Comparison of ENCODE assay signal across 8 cellular contexts in genomic region chr12:93571854-93572711, GRCh38. TPM values are rescaled to one million over a fixed set of nuclear protein-coding genes. Genes with fewer than 3 reads are reported as not detected.
A peak's percentile ranks its signal among the peaks of the same experiment; 100 is the strongest.
DNase-seq lines count a peak whose midpoint lies in the region; ATAC-seq, FAIRE-seq and TF ChIP-seq lines count a peak whose summit lies in the region.

A gene with protein sequence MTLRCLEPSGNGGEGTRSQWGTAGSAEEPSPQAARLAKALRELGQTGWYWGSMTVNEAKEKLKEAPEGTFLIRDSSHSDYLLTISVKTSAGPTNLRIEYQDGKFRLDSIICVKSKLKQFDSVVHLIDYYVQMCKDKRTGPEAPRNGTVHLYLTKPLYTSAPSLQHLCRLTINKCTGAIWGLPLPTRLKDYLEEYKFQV (plus strand): TSS chr12:93572675. CDS start chr12:93572898, 223 bp downstream.

- H2AFZ ChIP-seq in keratinocyte (ENCODE audit: control insufficient read depth, low read length): peak within 1 kb of the TSS; percentile 76

- H3K4me1 Mint-ChIP-seq in T-cell: peaks cover 25 to 53% (median 36%) of the 10 kb centered on the region in 3 donors

- H3K4me2 ChIP-seq in keratinocyte (ENCODE audit: control insufficient read depth, extremely low read depth, insufficient read depth, low read depth, low read length): peak within 1 kb of the TSS; percentile 99

- H3K9me3 Mint-ChIP-seq in T-cell: no peaks in the 10 kb centered on the region

- DNase-seq in DMS79 treated with DMSO at 0.1 percent for 48 hours (lab: John Stamatoyannopoulos, UW) (peak; percentile 63), T-cell (peak in 16 of 34 experiments; percentile 1 to 29 (median 12)), bronchial epithelial cell (ENCODE audit: low read depth) (no peak), keratinocyte (ENCODE audit: low read depth, low spot score) (no peak), midbrain (lab: John Stamatoyannopoulos, UW) (no peak)
- peak; percentile 9 for DNase-seq in stimulated activated CD4-positive, alpha-beta T cell treated with anti-CD3 and anti-CD28 coated beads, Interleukin-1b, Interleukin-23, amount 100 ng/mL, for 48 hours

- no peak for FAIRE-seq in bronchial epithelial cell (lab: Jason Lieb, UNC)
- no peak for FAIRE-seq in keratinocyte (lab: Jason Lieb, UNC)

- H3K4me1 ChIP-seq in keratinocyte (ENCODE audit: control insufficient read depth, extremely low read depth, insufficient read depth, low read length): peaks cover 17% of the 10 kb centered on the region

- no peaks in the 10 kb centered on the region for H3K9me1 ChIP-seq in keratinocyte (ENCODE audit: control insufficient read depth, extremely low read depth, insufficient read depth, low read length)

- POLR2A ChIA-PET in T-cell (lab: Charles Lee): interaction anchor here in 1 of 2 donors (0.6 kb wide), 1 partner anchor 534 kb away, joined by 3 read pairs; no protein-coding TSS in a partner anchor

- peak within 1 kb of the TSS; percentile 87 for H3K27ac ChIP-seq in keratinocyte (ENCODE audit: control insufficient read depth, insufficient read depth, low read length)

- dilution Hi-C loops in keratinocyte (cut with MboI; ENCODE audit: extremely low pct_ligation_motif_present, low sequenced_read_pairs): no loop called here

- H3K36me3 Mint-ChIP-seq in T-cell: peaks cover 11% of the 10 kb centered on the region

- H3K27me3 Mint-ChIP-seq in T-cell: peaks cover 0 to 7% of the 10 kb centered on the region in 2 donors

- H3K4me3 Mint-ChIP-seq in T-cell: peak within 1 kb of the TSS; percentile 88 to 95 (median 93)

- no peaks in the 10 kb centered on the region for H3K27me3 ChIP-seq in bronchial epithelial cell (ENCODE audit: control insufficient read depth, insufficient read depth, low read length)
- peaks cover 15% of the 10 kb centered on the region for H3K27me3 ChIP-seq in keratinocyte (ENCODE audit: control insufficient read depth, extremely low read depth, insufficient read depth, low read length)

- ATAC-seq in HG02885 (IDR thresholded peaks at IDR 0.05; ENCODE audit: poor library complexity, unreplicated experiment): peak; percentile 16
- ATAC-seq in T-cell (replicated peaks in 1 of 4): peak in 1 of 4 experiments; percentile 0
- ATAC-seq in GM21367 (IDR thresholded peaks at IDR 0.05; ENCODE audit: unreplicated experiment): no peak

- no peaks in the 10 kb centered on the region for H3K9me3 ChIP-seq in keratinocyte (ENCODE audit: control insufficient read depth, low read depth, low read length)

- H3K4me3 ChIP-seq in bronchial epithelial cell (ENCODE audit: low read depth, low read length) (peak within 1 kb of the TSS; percentile 76), keratinocyte (ENCODE audit: control insufficient read depth in 2 of 3, extremely low read depth in 1 of 3, insufficient read depth in 2 of 3, low read depth in 1 of 3, low read length in 3 of 3) (peak within 1 kb of the TSS; percentile 60 to 89 (median 88))

- no peak for TF ChIP-seq CTCF in bronchial epithelial cell (IDR thresholded peaks at IDR 0.05; ENCODE audit: insufficient read depth, low read length, severe bottlenecking)
- no peak for TF ChIP-seq CTCF in keratinocyte (optimal IDR thresholded peaks at IDR 0.05 in 1 of 3, IDR thresholded peaks at IDR 0.05 in 1 of 3, conservative IDR thresholded peaks at IDR 0.05 in 1 of 3; ENCODE audit: extremely low read depth in 1 of 3, insufficient read depth in 2 of 3, low read length in 3 of 3)

- H3K36me3 ChIP-seq in bronchial epithelial cell (ENCODE audit: control insufficient read depth, insufficient read depth, low read length) (no peaks in the 10 kb centered on the region), keratinocyte (ENCODE audit: control insufficient read depth in 2 of 2, extremely low read depth in 1 of 2, insufficient read depth in 2 of 2, low read length in 2 of 2) (no peaks in the 10 kb centered on the region)

- H3K9ac ChIP-seq in keratinocyte (ENCODE audit: control insufficient read depth, extremely low read depth, insufficient read depth, low read length): peak within 1 kb of the TSS; percentile 88

- CTCF ChIA-PET in T-cell (lab: Charles Lee): interaction anchor here in 1 of 2 donors (1.1 to 1.2 kb wide), 2 partner anchors 135 to 529 kb away, joined by 3 to 7 read pairs; no protein-coding TSS in a partner anchor

- H4K20me1 ChIP-seq in keratinocyte (ENCODE audit: control insufficient read depth, extremely low read depth, insufficient read depth, low read length): no peaks in the 10 kb centered on the region

- peak within 1 kb of the TSS; percentile 23 to 87 for H3K27ac Mint-ChIP-seq in T-cell

- peaks cover 2% of the 10 kb centered on the region for H3K79me2 ChIP-seq in keratinocyte (ENCODE audit: control insufficient read depth, insufficient read depth, low read length)

RNA-seq across cellular contexts. Expression of the gene that starts here (rescaled TPM):
- total RNA-seq in T-cell (10 to 100 TPM; 20.3 to 37.6 (median 29.5) TPM), bronchial epithelial cell (10.5 and 14.3 TPM in 2 replicates)
- polyA plus RNA-seq in keratinocyte: 10.9 to 15.0 TPM (median 14.2 TPM) in 3 replicates
- polyA plus RNA-seq in keratinocyte (2011; ENCODE audit: low read depth): 3.3 TPM
- 13.5 and 20.6 TPM in 2 replicates for polyA plus RNA-seq in keratinocyte (2011; cell fraction: cytosol; rRNA removed)
- 12.8 and 15.4 TPM in 2 replicates for polyA plus RNA-seq in keratinocyte (2011; cell fraction: nucleus; rRNA removed)
- polyA plus RNA-seq in keratinocyte (2012; ENCODE audit: low replicate concordance): 6.9 and 10.3 TPM in 2 replicates
- polyA minus RNA-seq in keratinocyte: 3.1 to 7.7 TPM (median 5.6 TPM) in 3 replicates
- polyA minus RNA-seq in keratinocyte (2011; cell fraction: cytosol; rRNA and poly(A)+ RNA removed): 9.2 TPM
- polyA minus RNA-seq in keratinocyte (2011; cell fraction: nucleus; rRNA and poly(A)+ RNA removed): 2.6 and 3.8 TPM in 2 replicates

Comparison
In these comparisons a context has a peak if more than half of its experiments do, and no peak if none do; other contexts are left out.
1. DNase-seq: peak in DMS79 treated with DMSO at 0.1 percent for 48 hours (single experiment) and stimulated activated CD4-positive, alpha-beta T cell treated with anti-CD3 and anti-CD28 coated beads, Interleukin-1b, Interleukin-23, amount 100 ng/mL, for 48 hours (single experiment); none in bronchial epithelial cell (single experiment), keratinocyte (single experiment) and midbrain (single experiment).